1 cellular context compared by ENCODE assay signal in the genomic region with DNA sequence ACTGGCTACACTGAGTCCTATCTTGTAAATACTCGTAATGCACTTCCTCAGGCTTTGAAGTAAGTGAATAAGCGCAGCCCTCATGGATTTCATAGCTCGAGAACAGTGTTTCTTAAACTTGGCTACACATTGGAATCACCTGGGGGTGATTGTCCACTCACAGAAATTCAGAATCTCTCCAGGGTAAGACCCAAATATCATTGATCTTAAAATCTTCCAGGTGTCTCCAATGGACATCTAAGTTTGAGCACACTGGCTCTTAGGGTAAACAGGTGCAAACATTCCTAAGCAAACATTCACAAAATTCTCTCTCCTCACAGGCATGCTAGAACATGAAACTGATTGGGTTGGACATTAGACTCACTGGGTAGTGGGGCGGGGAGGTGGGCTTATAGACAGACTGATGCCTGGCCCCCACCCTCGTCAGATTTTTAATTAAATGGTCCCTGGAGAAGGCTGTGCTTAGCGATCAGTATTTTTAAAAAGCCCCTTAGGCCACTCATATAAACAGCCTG.
TF ChIP-seq lines count a peak whose summit lies in the region.

No MANE protein-coding gene starts in this region.

TF ChIP-seq in IMR-90, 13 proteins besides CTCF, POLR2A, EP300 and RAD21 (continued from another document):
- TF ChIP-seq RCOR1 (IDR thresholded peaks at IDR 0.05; ENCODE audit: insufficient replicate concordance, low read length), result no peak
- TF ChIP-seq BHLHE40 (IDR thresholded peaks at IDR 0.05; ENCODE audit: low read depth, low read length), result no peak
- TF ChIP-seq MAFK (IDR thresholded peaks at IDR 0.05; ENCODE audit: low read depth, low read length), result no peak
- no peak for TF ChIP-seq USF2 (IDR thresholded peaks at IDR 0.05; ENCODE audit: low read depth, low read length)
- TF ChIP-seq MXI1 (IDR thresholded peaks at IDR 0.05; ENCODE audit: borderline replicate concordance, low read depth, low read length), result no peak
- TF ChIP-seq CEBPB (IDR thresholded peaks at IDR 0.05; ENCODE audit: low read depth, low read length), result no peak
- TF ChIP-seq MAZ (IDR thresholded peaks at IDR 0.05; ENCODE audit: borderline replicate concordance, low read depth, low read length), result no peak
